Comparison of ENCODE assay signal across 8 cellular contexts in genomic region chr19:4910594-4911273, GRCh38. TPM values are rescaled to one million over a fixed set of nuclear protein-coding genes. Genes with fewer than 3 reads are reported as not detected.
DNase-seq lines count a peak whose midpoint lies in the region; ATAC-seq, FAIRE-seq and TF ChIP-seq lines count a peak whose summit lies in the region.

No MANE protein-coding gene starts in this region.

- DNase-seq in activated naive CD4-positive, alpha-beta T cell treated with Interleukin-2 at 50 U/mL for 16 hours: peak; percentile 25
- DNase-seq in activated naive CD4-positive, alpha-beta T cell (lab: John Stamatoyannopoulos, UW): no peak
- DNase-seq in NB4 (ENCODE audit: low read depth) (peak; percentile 82), amniotic stem cell (lab: John Stamatoyannopoulos, UW) (peak; percentile 41), keratinocyte (ENCODE audit: low read depth, low spot score) (no peak), HEK293T (ENCODE audit: extremely low spot score) (no peak), NCI-H524 (lab: John Stamatoyannopoulos, UW) (no peak)
- DNase-seq in stimulated activated naive CD8-positive, alpha-beta T cell treated with anti-CD3 and anti-CD28 coated beads, Interleukin-15, amount 100 ng/mL, for 72 hours: peak; percentile 17 to 24

- no peak for TF ChIP-seq CTCF in NB4 (IDR thresholded peaks at IDR 0.05; ENCODE audit: low read depth, low read length)
- TF ChIP-seq CTCF in keratinocyte (optimal IDR thresholded peaks at IDR 0.05 in 1 of 3, IDR thresholded peaks at IDR 0.05 in 1 of 3, conservative IDR thresholded peaks at IDR 0.05 in 1 of 3; ENCODE audit: extremely low read depth in 1 of 3, insufficient read depth in 2 of 3, low read length in 3 of 3): no peak

- H3K9ac ChIP-seq in keratinocyte (ENCODE audit: control insufficient read depth, extremely low read depth, insufficient read depth, low read length): peak overlapping the region; percentile 60

- POLR2A ChIA-PET in HEK293T (lab: Yijun Ruan, JAX): interaction anchor here (1.7 kb wide), 1 partner anchor 42 kb away, joined by 8 read pairs; no protein-coding TSS in a partner anchor

- peak overlapping the region; percentile 89 to 95 for H3K4me3 Mint-ChIP-seq in stimulated activated naive CD8-positive, alpha-beta T cell treated with anti-CD3 and anti-CD28 coated beads, Interleukin-15, amount 100 ng/mL, for 72 hours

- peaks cover 2% of the 10 kb centered on the region for H3K9me1 ChIP-seq in keratinocyte (ENCODE audit: control insufficient read depth, extremely low read depth, insufficient read depth, low read length)

- peaks cover 39% of the 10 kb centered on the region for H3K4me1 ChIP-seq in keratinocyte (ENCODE audit: control insufficient read depth, extremely low read depth, insufficient read depth, low read length)

- H3K27me3 ChIP-seq in keratinocyte (ENCODE audit: control insufficient read depth, extremely low read depth, insufficient read depth, low read length): no peaks in the 10 kb centered on the region

- CTCF ChIA-PET in HEK293T (lab: Yijun Ruan, JAX): interaction anchor here (0.5 to 2.7 kb wide), 4 partner anchors 38 to 111 kb away, joined by 4 to 30 read pairs (median 11); partner anchors contain the start of gene PLIN3

- no peaks in the 10 kb centered on the region for H4K20me1 ChIP-seq in keratinocyte (ENCODE audit: control insufficient read depth, extremely low read depth, insufficient read depth, low read length)

- no peak for ATAC-seq in stimulated activated naive CD8-positive, alpha-beta T cell treated with anti-CD3 and anti-CD28 coated beads, Interleukin-15, amount 100 ng/mL, for 72 hours

- no peaks in the 10 kb centered on the region for H3K9me3 ChIP-seq in keratinocyte (ENCODE audit: control insufficient read depth, low read depth, low read length)

- dilution Hi-C loops in keratinocyte (cut with MboI; ENCODE audit: extremely low pct_ligation_motif_present, low sequenced_read_pairs): no loop called here

- peaks cover 74% of the 10 kb centered on the region for H3K4me1 Mint-ChIP-seq in stimulated activated naive CD8-positive, alpha-beta T cell treated with anti-CD3 and anti-CD28 coated beads, Interleukin-15, amount 100 ng/mL, for 72 hours

- no peaks in the 10 kb centered on the region for H3K27me3 Mint-ChIP-seq in stimulated activated naive CD8-positive, alpha-beta T cell treated with anti-CD3 and anti-CD28 coated beads, Interleukin-15, amount 100 ng/mL, for 72 hours

- peaks cover 0 to 5% of the 10 kb centered on the region in 2 experiments for H3K36me3 ChIP-seq in keratinocyte (ENCODE audit: control insufficient read depth in 2 of 2, extremely low read depth in 1 of 2, insufficient read depth in 2 of 2, low read length in 2 of 2)

- no peak for FAIRE-seq in keratinocyte (lab: Jason Lieb, UNC)

- TF ChIP-seq POLR2A in NB4 (IDR thresholded peaks at IDR 0.05; ENCODE audit: extremely low read depth, insufficient read length): no peak

- H3K79me2 ChIP-seq in keratinocyte (ENCODE audit: control insufficient read depth, insufficient read depth, low read length): peaks cover 21% of the 10 kb centered on the region

- peak overlapping the region; percentile 29 for H2AFZ ChIP-seq in keratinocyte (ENCODE audit: control insufficient read depth, low read length)

- H3K4me2 ChIP-seq in keratinocyte (ENCODE audit: control insufficient read depth, extremely low read depth, insufficient read depth, low read depth, low read length): peak overlapping the region; percentile 76

- H3K4me3 ChIP-seq in NB4 (ENCODE audit: low read depth, low read length) (peak overlapping the region; percentile 92), keratinocyte (ENCODE audit: control insufficient read depth in 2 of 3, extremely low read depth in 1 of 3, insufficient read depth in 2 of 3, low read depth in 1 of 3, low read length in 3 of 3) (peak overlapping the region; percentile 58 to 67 (median 58))

- peak overlapping the region; percentile 61 for H3K27ac ChIP-seq in keratinocyte (ENCODE audit: control insufficient read depth, insufficient read depth, low read length)

- peak overlapping the region in 1 of 2 donors; percentile 90 for H3K27ac Mint-ChIP-seq in stimulated activated naive CD8-positive, alpha-beta T cell treated with anti-CD3 and anti-CD28 coated beads, Interleukin-15, amount 100 ng/mL, for 72 hours

- H3K9me3 Mint-ChIP-seq in stimulated activated naive CD8-positive, alpha-beta T cell treated with anti-CD3 and anti-CD28 coated beads, Interleukin-15, amount 100 ng/mL, for 72 hours: no peaks in the 10 kb centered on the region

TF ChIP-seq in HEK293T, 16 proteins besides CTCF, POLR2A, EP300 and RAD21:
- TF ChIP-seq FOXK2 (IDR thresholded peaks at IDR 0.05) (no peak), FOXA1 (IDR thresholded peaks at IDR 0.05) (no peak), SP1 (IDR thresholded peaks at IDR 0.05) (no peak)

RNA-seq across cellular contexts. Expression of gene UHRF1, which starts 1.4 kb away (rescaled TPM):
- polyA plus RNA-seq in keratinocyte: 3.2 to 16.3 TPM (median 9.7 TPM) in 3 replicates
- 0.55 TPM for polyA plus RNA-seq in keratinocyte (2011; ENCODE audit: low read depth)
- 2.9 and 4.4 TPM in 2 replicates for polyA plus RNA-seq in keratinocyte (2011; cell fraction: cytosol; rRNA removed)
- polyA plus RNA-seq in keratinocyte (2011; cell fraction: nucleus; rRNA removed): 10.1 and 10.7 TPM in 2 replicates
- polyA plus RNA-seq in keratinocyte (2012; ENCODE audit: low replicate concordance): 0.78 and 20.4 TPM in 2 replicates
- 1.6 to 22.7 TPM (median 8.4 TPM) in 3 replicates for polyA minus RNA-seq in keratinocyte
- polyA minus RNA-seq in keratinocyte (2011; cell fraction: cytosol; rRNA and poly(A)+ RNA removed): 10.0 TPM
- polyA minus RNA-seq in keratinocyte (2011; cell fraction: nucleus; rRNA and poly(A)+ RNA removed): 5.3 and 5.5 TPM in 2 replicates

RNA-seq across cellular contexts. Expression of gene ARRDC5, which starts 8.0 kb away (rescaled TPM):
- not detected in 3 replicates for polyA plus RNA-seq in keratinocyte
- not detected for polyA plus RNA-seq in keratinocyte (2011; ENCODE audit: low read depth)
- not detected in 2 replicates for polyA plus RNA-seq in keratinocyte (2011; cell fraction: cytosol; rRNA removed)
- not detected in 2 replicates for polyA plus RNA-seq in keratinocyte (2011; cell fraction: nucleus; rRNA removed)
- polyA plus RNA-seq in keratinocyte (2012; ENCODE audit: low replicate concordance): not detected in 2 replicates
- polyA minus RNA-seq in keratinocyte: not detected in 3 replicates
- polyA minus RNA-seq in keratinocyte (2011; cell fraction: cytosol; rRNA and poly(A)+ RNA removed): not detected
- not detected in 2 replicates for polyA minus RNA-seq in keratinocyte (2011; cell fraction: nucleus; rRNA and poly(A)+ RNA removed)

RNA-seq across cellular contexts. Expression of gene PLIN3, which starts 43.3 kb away (rescaled TPM):
- polyA plus RNA-seq in keratinocyte: 70.7 to 107 TPM (median 87.3 TPM) in 3 replicates
- polyA plus RNA-seq in keratinocyte (2011; ENCODE audit: low read depth): 61.7 TPM
- polyA plus RNA-seq in keratinocyte (2011; cell fraction: cytosol; rRNA removed): 46.6 and 82.3 TPM in 2 replicates
- polyA plus RNA-seq in keratinocyte (2011; cell fraction: nucleus; rRNA removed): 46.0 and 54.5 TPM in 2 replicates
- 47.4 and 123 TPM in 2 replicates for polyA plus RNA-seq in keratinocyte (2012; ENCODE audit: low replicate concordance)
- polyA minus RNA-seq in keratinocyte: 49.4 to 84.6 TPM (median 69.5 TPM) in 3 replicates
- polyA minus RNA-seq in keratinocyte (2011; cell fraction: cytosol; rRNA and poly(A)+ RNA removed): 278 TPM
- 94.2 and 112 TPM in 2 replicates for polyA minus RNA-seq in keratinocyte (2011; cell fraction: nucleus; rRNA and poly(A)+ RNA removed)

RNA-seq across cellular contexts. Expression of gene KDM4B, which starts 58.2 kb away (rescaled TPM):
- 6.0 to 8.9 TPM (median 6.2 TPM) in 3 replicates for polyA plus RNA-seq in keratinocyte
- polyA plus RNA-seq in keratinocyte (2011; ENCODE audit: low read depth): 4.4 TPM
- polyA plus RNA-seq in keratinocyte (2011; cell fraction: cytosol; rRNA removed): 3.6 and 6.2 TPM in 2 replicates
- polyA plus RNA-seq in keratinocyte (2011; cell fraction: nucleus; rRNA removed): 15.4 and 21.1 TPM in 2 replicates
- polyA plus RNA-seq in keratinocyte (2012; ENCODE audit: low replicate concordance): 11.5 and 11.8 TPM in 2 replicates
- polyA minus RNA-seq in keratinocyte: 17.1 to 21.4 TPM (median 19.6 TPM) in 3 replicates
- polyA minus RNA-seq in keratinocyte (2011; cell fraction: cytosol; rRNA and poly(A)+ RNA removed): 27.8 TPM
- polyA minus RNA-seq in keratinocyte (2011; cell fraction: nucleus; rRNA and poly(A)+ RNA removed): 33.1 and 43.6 TPM in 2 replicates

Comparison
In these comparisons a context has a peak if more than half of its experiments do, and no peak if none do; other contexts are left out.
1. DNase-seq: peak in activated naive CD4-positive, alpha-beta T cell treated with Interleukin-2 at 50 U/mL for 16 hours (single experiment), NB4 (single experiment), amniotic stem cell (single experiment) and stimulated activated naive CD8-positive, alpha-beta T cell treated with anti-CD3 and anti-CD28 coated beads, Interleukin-15, amount 100 ng/mL, for 72 hours (2 of 2); none in activated naive CD4-positive, alpha-beta T cell (0 of 4), keratinocyte (single experiment), HEK293T (single experiment) and NCI-H524 (0 of 2).